19 cellular contexts compared by ENCODE assay signal in the genomic region with DNA sequence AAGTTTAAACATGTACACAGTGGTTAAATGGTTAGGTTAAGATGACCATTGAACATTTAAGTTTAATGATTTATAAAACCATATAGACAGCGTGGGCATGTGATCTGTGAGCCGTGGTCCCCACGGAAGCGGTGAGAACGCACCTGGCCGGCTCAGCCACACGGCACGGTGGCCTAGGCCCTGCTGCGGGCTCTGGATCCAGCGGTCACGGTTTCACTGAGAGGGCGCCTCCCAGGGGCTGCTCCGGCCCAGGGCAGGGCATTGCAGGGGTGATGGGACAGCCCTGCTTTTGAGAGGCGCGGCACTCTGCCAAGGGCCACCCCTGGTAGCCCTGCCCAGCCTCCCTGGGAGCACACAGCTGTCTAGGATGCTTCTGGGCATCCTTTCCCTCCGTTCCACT.
DNase-seq lines count a peak whose midpoint lies in the region; ATAC-seq, FAIRE-seq and TF ChIP-seq lines count a peak whose summit lies in the region.
"Had no signal": no experiment of that assay in that cellular context is flagged by ENCODE, and none has a peak within 500 bp of the region (broad histone marks: within the 10 kb centered on the region; RNA-seq: fewer than 3 reads in every experiment).

No MANE protein-coding gene starts in this region.

- H3K4me1 ChIP-seq in H1 (replicated peaks in 1 of 4; ENCODE audit: control insufficient read depth in 3 of 4, insufficient read depth in 4 of 4, low read length in 3 of 4) = no peaks in the 10 kb centered on the region; a peak in 1 of 7 replicates
- H3K4me1 ChIP-seq: A549 had no signal

- no peak overlapping the region for H2BK5ac ChIP-seq in H1 (ENCODE audit: low read depth, low read length)

- no peak overlapping the region for H3K4me2 ChIP-seq in H1 (ENCODE audit: insufficient read depth in 1 of 2, low read depth in 2 of 2, low read length in 2 of 2)
- H3K4me2 ChIP-seq: A549 had no signal

- no peak overlapping the region for H3K18ac ChIP-seq in H1 (ENCODE audit: extremely low read depth, low read length)

- H2BK12ac ChIP-seq in H1 (ENCODE audit: low read depth, low read length) = no peak overlapping the region

- H3K27me3 ChIP-seq in H1 (replicated peaks in 1 of 4; ENCODE audit: control insufficient read depth in 3 of 4, extremely low read depth in 1 of 4, insufficient read depth in 3 of 4, low read length in 3 of 4) = no peaks in the 10 kb centered on the region

- peak; percentile 4 to 23 (median 17); a peak in 3 of 4 replicates for TF ChIP-seq CTCF in H1 (IDR thresholded peaks at IDR 0.05; ENCODE audit: control extremely low read depth in 1 of 3, insufficient read depth in 1 of 3, low read depth in 1 of 3, low read length in 3 of 3)

- H3K23ac ChIP-seq in H1 (ENCODE audit: insufficient read length) = no peak overlapping the region

- H3K9me3 ChIP-seq in SK-N-MC (ENCODE audit: low read depth, low read length) (no peaks in the 10 kb centered on the region), H1 (ENCODE audit: insufficient read depth in 2 of 2, low read depth in 1 of 2, low read length in 1 of 2) (no peaks in the 10 kb centered on the region)
- H3K9me3 ChIP-seq: A549 had no signal

- H3K79me2 ChIP-seq in H1 (ENCODE audit: control insufficient read depth in 1 of 2, insufficient read depth in 2 of 2, low read length in 2 of 2) = no peaks in the 10 kb centered on the region

- H3K27ac ChIP-seq in SK-N-MC (no peak overlapping the region), H1 (ENCODE audit: low read depth, low read length) (no peak overlapping the region)
- H3K27ac ChIP-seq: A549 had no signal

- no peak for FAIRE-seq in H1 (lab: Jason Lieb, UNC)
- FAIRE-seq: A549, D721Med, G401.6, GM12892, GM19239, H54 had no signal

- DNase-seq in SK-N-MC (ENCODE audit: low read depth, low spot score) (no peak), H1 (ENCODE audit: low read depth in 1 of 2, low spot score in 2 of 2) (no peak), GM03348 (ENCODE audit: low spot score) (no peak), NCI-H2081 treated with DMSO at 0.1 percent for 48 hours (lab: John Stamatoyannopoulos, UW) (no peak)
- DNase-seq in stimulated activated effector memory CD8-positive, alpha-beta T cell treated with anti-CD3 and anti-CD28 coated beads, Interleukin-12 subunit alpha, Interleukin-12 subunit beta, amount 100 ng/mL, for 72 hours (ENCODE audit: low spot score in 2 of 2) = no peak
- DNase-seq in activated effector memory CD4-positive, alpha-beta T cell treated with Interleukin-2 at 50 U/mL for 16 hours = no peak
- DNase-seq: CD8-positive, alpha-beta T cell; COR-L47; DMS153; DMS79 treated with DMSO at 0.1 percent for 48 hours; EL had no signal

- peak; percentile 21 for ATAC-seq in stimulated activated effector memory CD8-positive, alpha-beta T cell treated with anti-CD3 and anti-CD28 coated beads, Interleukin-12 subunit alpha, Interleukin-12 subunit beta, amount 100 ng/mL, for 72 hours
- no peak for ATAC-seq in GM21576 (IDR thresholded peaks at IDR 0.05; ENCODE audit: unreplicated experiment)
- ATAC-seq: A549; CD8-positive, alpha-beta T cell had no signal

- H2BK20ac ChIP-seq in H1 (ENCODE audit: low read length) = no peak overlapping the region

- TF ChIP-seq POLR2A in H1 (IDR thresholded peaks at IDR 0.05; ENCODE audit: control extremely low read depth in 1 of 2, low read depth in 2 of 2, low read length in 2 of 2) = no peak

- no peaks in the 10 kb centered on the region for H4K20me1 ChIP-seq in H1 (replicated peaks in 1 of 2; ENCODE audit: control insufficient read depth in 1 of 2, insufficient read depth in 2 of 2, low read length in 2 of 2)

- 94% methylated on average over 16 of the region's 16 CpGs; no CpG with 5 or more reads in 1 of the 2 experiments for WGBS in H1 (ENCODE audit: extremely low coverage in 1 of 2, insufficient coverage in 1 of 2, insufficient read length in 1 of 2, insufficient replicate concordance in 2 of 2, low coverage in 1 of 2, low lambda C conversion rate in 2 of 2, missing lambda C conversion rate in 1 of 2), 2 experiments

- H2BK120ac ChIP-seq in H1 (replicated peaks; ENCODE audit: low read depth, low read length) = no peak overlapping the region

- no peak overlapping the region for H3K56ac ChIP-seq in H1 (replicated peaks; ENCODE audit: insufficient read length, low read depth, low read length)

- H3K36me3 ChIP-seq in SK-N-MC (ENCODE audit: insufficient read depth, low read length) = no peaks in the 10 kb centered on the region
- no peaks in the 10 kb centered on the region for H3K36me3 ChIP-seq in H1 (ENCODE audit: control insufficient read depth in 2 of 4, insufficient read depth in 4 of 4, low read length in 3 of 4)

- no peak overlapping the region for H2AFZ ChIP-seq in H1 (ENCODE audit: low read length)

- no peaks in the 10 kb centered on the region for H3K79me1 ChIP-seq in H1 (ENCODE audit: low read depth, low read length)

- no peaks in the 10 kb centered on the region for H3K4me1 Mint-ChIP-seq in stimulated activated effector memory CD8-positive, alpha-beta T cell treated with anti-CD3 and anti-CD28 coated beads, Interleukin-12 subunit alpha, Interleukin-12 subunit beta, amount 100 ng/mL, for 72 hours
- H3K4me1 Mint-ChIP-seq: CD14-positive monocyte had no signal

- no peak overlapping the region for H4K91ac ChIP-seq in H1 (replicated peaks; ENCODE audit: insufficient read length, low read length)

- no peak overlapping the region for H2BK15ac ChIP-seq in H1 (ENCODE audit: low read length)

- H4K8ac ChIP-seq in H1 (ENCODE audit: extremely low read depth, insufficient read depth, low read length) = no peak overlapping the region; the same call in 1 of the 2 replicates

- H3K27ac Mint-ChIP-seq in stimulated activated effector memory CD8-positive, alpha-beta T cell treated with anti-CD3 and anti-CD28 coated beads, Interleukin-12 subunit alpha, Interleukin-12 subunit beta, amount 100 ng/mL, for 72 hours = no peak overlapping the region
- H3K27ac Mint-ChIP-seq: CD14-positive monocyte; CD8-positive, alpha-beta T cell had no signal

- no peak overlapping the region for H3K14ac ChIP-seq in H1 (ENCODE audit: insufficient read length)

- no peaks in the 10 kb centered on the region for H3K23me2 ChIP-seq in H1 (ENCODE audit: low read depth, low read length)

- CTCF ChIA-PET in H1 (lab: Charles Lee; ENCODE audit: partially characterized antibody) = interaction anchor here (1.3 kb wide), 1 partner anchor 220 kb away, joined by 3 read pairs; no protein-coding TSS in a partner anchor

- H3K9ac ChIP-seq in SK-N-MC (ENCODE audit: insufficient read length) (no peak overlapping the region), H1 (replicated peaks in 1 of 4; ENCODE audit: extremely low read depth in 1 of 4, low read depth in 3 of 4, low read length in 3 of 4) (no peak overlapping the region)

- H4K5ac ChIP-seq in H1 (ENCODE audit: insufficient read length, low read depth, low read length) = no peak overlapping the region

- no peak for TF ChIP-seq EP300 in H1 (IDR thresholded peaks at IDR 0.05; ENCODE audit: borderline replicate concordance in 1 of 2, low read depth in 2 of 2, low read length in 2 of 2)

- H3K4ac ChIP-seq in H1 (replicated peaks; ENCODE audit: insufficient read length, low read depth, low read length) = no peak overlapping the region

- H3K4me3 Mint-ChIP-seq in stimulated activated effector memory CD8-positive, alpha-beta T cell treated with anti-CD3 and anti-CD28 coated beads, Interleukin-12 subunit alpha, Interleukin-12 subunit beta, amount 100 ng/mL, for 72 hours = no peak overlapping the region
- H3K4me3 Mint-ChIP-seq: CD14-positive monocyte; CD8-positive, alpha-beta T cell had no signal

- H2AK5ac ChIP-seq in H1 (ENCODE audit: low read depth, low read length) = no peak overlapping the region

- POLR2A ChIA-PET in H1 (lab: Charles Lee; ENCODE audit: partially characterized antibody) = interaction anchor here (0.5 kb wide), 1 partner anchor 951 kb away, joined by 3 read pairs; no protein-coding TSS in a partner anchor

- no peaks in the 10 kb centered on the region for H3K9me3 Mint-ChIP-seq in stimulated activated effector memory CD8-positive, alpha-beta T cell treated with anti-CD3 and anti-CD28 coated beads, Interleukin-12 subunit alpha, Interleukin-12 subunit beta, amount 100 ng/mL, for 72 hours
- H3K9me3 Mint-ChIP-seq: CD8-positive, alpha-beta T cell had no signal

- H3K4me3 ChIP-seq in SK-N-MC (peak overlapping the region; percentile 72), H1 (ENCODE audit: extremely low read depth in 1 of 4, insufficient read depth in 2 of 4, low read depth in 3 of 4, low read length in 4 of 4) (no peak overlapping the region)
- H3K4me3 ChIP-seq: A549 had no signal

- TF ChIP-seq RAD21 in H1 (IDR thresholded peaks at IDR 0.05 in 1 of 2, conservative IDR thresholded peaks at IDR 0.05 in 1 of 2; ENCODE audit: low read depth in 2 of 2, low read length in 2 of 2) = no peak; a peak in 1 of 4 replicates

- H3K36me3 Mint-ChIP-seq in stimulated activated effector memory CD8-positive, alpha-beta T cell treated with anti-CD3 and anti-CD28 coated beads, Interleukin-12 subunit alpha, Interleukin-12 subunit beta, amount 100 ng/mL, for 72 hours = no peaks in the 10 kb centered on the region
- H3K36me3 Mint-ChIP-seq: CD14-positive monocyte; CD8-positive, alpha-beta T cell had no signal

TF ChIP-seq in H1, 55 proteins besides CTCF, POLR2A, EP300 and RAD21 (continues in another document):
- TF ChIP-seq TAF1 (IDR thresholded peaks at IDR 0.05; ENCODE audit: low read depth, low read length) (no peak), YY1 (IDR thresholded peaks at IDR 0.05; ENCODE audit: low read depth, low read length) (no peak)
